Comparison of ENCODE assay signal across 9 cellular contexts in the genomic region with DNA sequence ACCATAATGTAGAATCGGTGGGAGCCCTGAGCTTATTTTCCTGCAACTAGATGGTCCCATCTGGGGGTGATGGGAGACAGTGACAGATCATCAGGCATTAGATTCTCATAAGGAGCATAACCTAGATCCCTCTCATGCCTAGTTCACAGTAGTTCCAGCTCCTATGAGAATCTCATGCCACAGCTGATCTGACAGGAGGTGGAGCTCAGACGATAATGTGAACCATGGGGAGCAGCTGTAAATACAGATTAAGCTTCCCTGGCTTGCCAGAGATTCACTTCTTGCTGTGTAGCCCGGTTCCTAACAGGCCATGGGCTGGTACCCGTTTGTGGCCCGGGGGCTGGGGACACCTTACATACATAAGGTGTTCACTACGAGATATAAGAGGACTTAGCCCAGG. TPM values are rescaled to one million over a fixed set of nuclear protein-coding genes. Genes with fewer than 3 reads are reported as not detected.
DNase-seq lines count a peak whose midpoint lies in the region; ATAC-seq and TF ChIP-seq lines count a peak whose summit lies in the region.
"Had no signal": no experiment of that assay in that cellular context is flagged by ENCODE, and none has a peak within 500 bp of the region (broad histone marks: within the 10 kb centered on the region; RNA-seq: fewer than 3 reads in every experiment).

No MANE protein-coding gene starts in this region.

- H3K9me3 ChIP-seq in HUES64 (ENCODE audit: insufficient read depth, low read depth, low read length) = no peaks in the 10 kb centered on the region

- no peak for ATAC-seq in activated naive CD8-positive, alpha-beta T cell treated with anti-CD3 and anti-CD28 coated beads, Interleukin-2, amount 10 ng/mL, durations not matched to agents 7 days and 5 days (ENCODE audit: low read depth)

- H3K9me3 Mint-ChIP-seq in Calu3 (ENCODE audit: low read depth, unreplicated experiment) = no peaks in the 10 kb centered on the region
- H3K9me3 Mint-ChIP-seq in activated naive CD8-positive, alpha-beta T cell treated with anti-CD3 and anti-CD28 coated beads, Interleukin-2, amount 10 ng/mL, durations not matched to agents 7 days and 5 days = no peaks in the 10 kb centered on the region
- H3K9me3 Mint-ChIP-seq in nephron = no peaks in the 10 kb centered on the region

- H3K27me3 ChIP-seq in HUES64 (ENCODE audit: insufficient read depth, low read length) = no peaks in the 10 kb centered on the region

- H3K9ac ChIP-seq in HUES64 (ENCODE audit: low read depth, low read length) = no peak overlapping the region

- peaks cover 22% of the 10 kb centered on the region for H3K4me1 ChIP-seq in HUES64 (ENCODE audit: insufficient read depth, low read length)

- WGBS in HUES64 = 92% methylated on average over 5 of the region's 6 CpGs

- no peak for TF ChIP-seq CTCF in Calu3 (IDR thresholded peaks at IDR 0.05; ENCODE audit: unreplicated experiment)
- no peak for TF ChIP-seq CTCF in nephron (IDR thresholded peaks at IDR 0.05; ENCODE audit: unreplicated experiment in 3 of 3)
- TF ChIP-seq CTCF in GM10266 (IDR thresholded peaks at IDR 0.05; ENCODE audit: control insufficient read depth, insufficient read depth, low read depth, missing control alignments) = no peak

- H3K4me1 Mint-ChIP-seq in Calu3 (ENCODE audit: low read depth, unreplicated experiment) = peaks cover 15% of the 10 kb centered on the region
- H3K4me1 Mint-ChIP-seq in activated naive CD8-positive, alpha-beta T cell treated with anti-CD3 and anti-CD28 coated beads, Interleukin-2, amount 10 ng/mL, durations not matched to agents 7 days and 5 days = peaks cover 18% of the 10 kb centered on the region
- peaks cover 27% of the 10 kb centered on the region for H3K4me1 Mint-ChIP-seq in nephron

- intact Hi-C loops in Calu3 (cut with micrococcal nuclease; ENCODE audit: unreplicated experiment) = no loop called here

- H3K27ac Mint-ChIP-seq in Calu3 (ENCODE audit: unreplicated experiment) (peak overlapping the region; percentile 96), nephron (peak overlapping the region; percentile 99 to 100 (median 99))
- peak overlapping the region; percentile 96 for H3K27ac Mint-ChIP-seq in activated naive CD8-positive, alpha-beta T cell treated with anti-CD3 and anti-CD28 coated beads, Interleukin-2, amount 10 ng/mL, durations not matched to agents 7 days and 5 days

- DNase-seq in Calu3 = no peak
- no peak for DNase-seq in activated naive CD8-positive, alpha-beta T cell treated with anti-CD3 and anti-CD28 coated beads, Interleukin-2, amount 10 ng/mL, durations not matched to agents 7 days and 5 days
- DNase-seq in GDM1 (lab: John Stamatoyannopoulos, UW) = no peak
- DNase-seq in putamen (ENCODE audit: low spot score) = no peak
- no peak for DNase-seq in hepatic stellate cell (ENCODE audit: low spot score)
- no peak for DNase-seq in GM10266 (ENCODE audit: extremely low spot score)
- DNase-seq: NCI-H1436 treated with DMSO at 0.1 percent for 48 hours had no signal

- H3K27me3 Mint-ChIP-seq in Calu3 (ENCODE audit: unreplicated experiment) (no peaks in the 10 kb centered on the region), nephron (ENCODE audit: low read depth) (no peaks in the 10 kb centered on the region)
- no peaks in the 10 kb centered on the region for H3K27me3 Mint-ChIP-seq in activated naive CD8-positive, alpha-beta T cell treated with anti-CD3 and anti-CD28 coated beads, Interleukin-2, amount 10 ng/mL, durations not matched to agents 7 days and 5 days

- no TSS peak for BruUV-seq in Calu3 (replicated peaks; lab: Mats Ljungman, UMichigan)

- POLR2A ChIA-PET in activated naive CD8-positive, alpha-beta T cell treated with anti-CD3 and anti-CD28 coated beads, Interleukin-2, amount 10 ng/mL, durations not matched to agents 7 days and 5 days (lab: Charles Lee) = no interaction called here

- CTCF ChIA-PET in Calu3 (lab: Charles Lee) = no interaction called here

- no peak overlapping the region for H3K27ac ChIP-seq in HUES64 (ENCODE audit: low read depth, low read length)

- H3K4me3 ChIP-seq in HUES64 (ENCODE audit: low read length) = peak overlapping the region; percentile 83; the same call in 1 of the 2 replicates

- H3K4me3 Mint-ChIP-seq in Calu3 (ENCODE audit: low read depth, unreplicated experiment) = peak overlapping the region; percentile 94
- H3K4me3 Mint-ChIP-seq in activated naive CD8-positive, alpha-beta T cell treated with anti-CD3 and anti-CD28 coated beads, Interleukin-2, amount 10 ng/mL, durations not matched to agents 7 days and 5 days = peak overlapping the region; percentile 96
- H3K4me3 Mint-ChIP-seq in nephron = peak overlapping the region; percentile 95 to 99 (median 96)

- H3K36me3 ChIP-seq in HUES64 (ENCODE audit: insufficient read depth, low read length) = no peaks in the 10 kb centered on the region

- H3K36me3 Mint-ChIP-seq in Calu3 (ENCODE audit: insufficient read depth, unreplicated experiment) (peaks cover 27% of the 10 kb centered on the region), nephron (ENCODE audit: low read depth) (no peaks in the 10 kb centered on the region)
- peaks cover 3% of the 10 kb centered on the region for H3K36me3 Mint-ChIP-seq in activated naive CD8-positive, alpha-beta T cell treated with anti-CD3 and anti-CD28 coated beads, Interleukin-2, amount 10 ng/mL, durations not matched to agents 7 days and 5 days

RNA-seq across cellular contexts. Expression of a gene that starts 1.2 kb away (rescaled TPM):
- 63.1 and 76.8 TPM in 2 replicates for total RNA-seq in Calu3 (2022)
- 25.1 TPM for polyA plus RNA-seq in HUES64 (2013, experiment 1 of 2)
- polyA plus RNA-seq in HUES64 (2013, experiment 2 of 2) = 33.3 TPM
- total RNA-seq in activated naive CD8-positive, alpha-beta T cell treated with anti-CD3 and anti-CD28 coated beads, Interleukin-2, amount 10 ng/mL, durations not matched to agents 7 days and 5 days = 10 to 100 TPM; 40.6 to 43.3 TPM
